1 cellular context compared by ENCODE assay signal in genomic region chr1:79193211-79194079, GRCh38.
A peak's percentile ranks its signal among the peaks of the same experiment; 100 is the strongest.
TF ChIP-seq lines count a peak whose summit lies in the region.

No MANE protein-coding gene starts in this region.

TF ChIP-seq in H1, 55 proteins besides CTCF, POLR2A, EP300 and RAD21 (continued from another document):
- TF ChIP-seq CHD7 (IDR thresholded peaks at IDR 0.05; ENCODE audit: insufficient replicate concordance, low read length), result peak; percentile 39
